11 cellular contexts compared by ENCODE assay signal in the genomic region with DNA sequence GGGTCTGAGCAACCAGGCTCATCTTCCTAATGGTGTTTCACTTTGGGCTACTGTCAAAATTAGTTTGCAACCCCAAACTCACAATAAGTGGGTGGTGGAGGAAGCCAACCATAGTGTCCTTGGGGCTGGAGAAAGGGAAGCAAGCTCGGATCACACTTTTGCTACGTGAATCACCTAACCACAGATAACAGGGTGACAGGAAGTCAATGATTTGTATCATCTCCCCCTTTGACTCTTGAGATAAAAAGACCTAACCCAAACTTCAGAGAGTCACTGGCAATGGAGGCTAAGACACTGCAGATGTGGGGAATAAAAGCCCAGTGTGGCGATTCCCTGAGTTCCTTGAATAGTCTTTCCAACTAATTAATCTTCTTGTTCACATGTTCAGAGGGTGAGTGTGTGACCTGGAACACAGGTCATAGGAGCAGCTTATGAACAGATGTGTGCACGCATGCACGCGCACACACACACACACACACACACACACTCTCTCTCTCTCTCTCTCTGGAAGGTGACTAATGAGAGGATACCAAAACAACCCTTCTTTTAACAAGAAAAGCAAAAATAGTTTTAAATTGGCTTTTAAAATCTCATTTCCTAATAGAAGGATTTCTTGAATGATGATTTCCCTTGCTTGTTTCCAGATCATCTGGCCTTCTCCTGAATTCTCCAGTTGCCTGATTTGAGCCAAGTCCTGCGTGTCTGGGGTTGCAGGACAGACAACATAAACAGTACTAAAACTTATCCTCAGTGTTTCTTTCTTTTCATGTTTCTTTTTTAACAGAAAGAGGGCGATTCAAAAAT. TPM values are rescaled to one million over a fixed set of nuclear protein-coding genes. Genes with fewer than 3 reads are reported as not detected.
DNase-seq lines count a peak whose midpoint lies in the region; ATAC-seq and TF ChIP-seq lines count a peak whose summit lies in the region.
"Had no signal": no experiment of that assay in that cellular context is flagged by ENCODE, and none has a peak within 500 bp of the region (broad histone marks: within the 10 kb centered on the region; RNA-seq: fewer than 3 reads in every experiment).

No MANE protein-coding gene starts in this region.

- no peaks in the 10 kb centered on the region for H3K27me3 Mint-ChIP-seq in stimulated activated naive CD8-positive, alpha-beta T cell treated with anti-CD3 and anti-CD28 coated beads, Interleukin-15, Interleukin-2, amounts not matched to agents 100 ng/mL and 50 ng/mL, for 24 hours

- H3K4me3 Mint-ChIP-seq in stimulated activated naive CD8-positive, alpha-beta T cell treated with anti-CD3 and anti-CD28 coated beads, Interleukin-15, Interleukin-2, amounts not matched to agents 100 ng/mL and 50 ng/mL, for 24 hours = peak overlapping the region; percentile 51

- H3K27ac ChIP-seq in foreskin keratinocyte = peak overlapping the region; percentile 77
- H3K27ac ChIP-seq: neutrophil had no signal

- no peaks in the 10 kb centered on the region for H3K9me3 Mint-ChIP-seq in stimulated activated naive CD8-positive, alpha-beta T cell treated with anti-CD3 and anti-CD28 coated beads, Interleukin-15, Interleukin-2, amounts not matched to agents 100 ng/mL and 50 ng/mL, for 24 hours

- TF ChIP-seq CTCF in foreskin keratinocyte (conservative IDR thresholded peaks at IDR 0.05) = no peak

- no peak for DNase-seq in activated CD4-positive, CD25-positive, alpha-beta regulatory T cell treated with anti-CD3 and anti-CD28 coated beads, Interleukin-2, amount 50 U/mL, for 72 hours
- peak; percentile 14 for DNase-seq in activated CD4-positive, alpha-beta T cell treated with anti-CD3 and anti-CD28 coated beads, Interleukin-2, amount 50 U/mL, for 1 hour
- peak in 1 of 2 donors; percentile 60 for DNase-seq in foreskin keratinocyte
- no peak for DNase-seq in iPS-NIHi11 (ENCODE audit: low spot score)
- DNase-seq in KG1 (lab: John Stamatoyannopoulos, UW) = no peak
- no peak for DNase-seq in NCI-H2107 treated with DMSO at 0.1 percent for 48 hours (lab: John Stamatoyannopoulos, UW; ENCODE audit: unreplicated experiment)
- DNase-seq: Karpas-422, testis had no signal

- peak; percentile 75 to 78 for ATAC-seq in activated CD4-positive, CD25-positive, alpha-beta regulatory T cell treated with anti-CD3 and anti-CD28 coated beads, Interleukin-2, amount 50 U/mL, for 24 hours
- ATAC-seq in foreskin keratinocyte = peak; percentile 4

- H3K36me3 Mint-ChIP-seq in stimulated activated naive CD8-positive, alpha-beta T cell treated with anti-CD3 and anti-CD28 coated beads, Interleukin-15, Interleukin-2, amounts not matched to agents 100 ng/mL and 50 ng/mL, for 24 hours (ENCODE audit: low read depth) = no peaks in the 10 kb centered on the region

- H3K27me3 ChIP-seq in foreskin keratinocyte = no peaks in the 10 kb centered on the region
- H3K27me3 ChIP-seq: testis had no signal

- peaks cover 41% of the 10 kb centered on the region for H3K4me1 ChIP-seq in foreskin keratinocyte
- H3K4me1 ChIP-seq: testis had no signal

- H3K4me1 Mint-ChIP-seq in stimulated activated naive CD8-positive, alpha-beta T cell treated with anti-CD3 and anti-CD28 coated beads, Interleukin-15, Interleukin-2, amounts not matched to agents 100 ng/mL and 50 ng/mL, for 24 hours (ENCODE audit: low read depth) = peaks cover 79% of the 10 kb centered on the region

- peak overlapping the region; percentile 76 for H3K27ac Mint-ChIP-seq in stimulated activated naive CD8-positive, alpha-beta T cell treated with anti-CD3 and anti-CD28 coated beads, Interleukin-15, Interleukin-2, amounts not matched to agents 100 ng/mL and 50 ng/mL, for 24 hours

RNA-seq across cellular contexts. Expression of a gene that starts 21.2 kb away (rescaled TPM):
- 160 and 175 TPM in 2 replicates for total RNA-seq in foreskin keratinocyte
- 29.6 and 32.6 TPM in 2 replicates for polyA plus RNA-seq in foreskin keratinocyte
